Comparison of ENCODE assay signal across 12 cellular contexts in genomic region chr17:2926019-2926650, GRCh38.
DNase-seq lines count a peak whose midpoint lies in the region; ATAC-seq and TF ChIP-seq lines count a peak whose summit lies in the region.
"Had no signal": no experiment of that assay in that cellular context is flagged by ENCODE, and none has a peak within 500 bp of the region (broad histone marks: within the 10 kb centered on the region; RNA-seq: fewer than 3 reads in every experiment).

No MANE protein-coding gene starts in this region.

- H3K27ac Mint-ChIP-seq in H9 = peak overlapping the region in 2 of 3 experiments; percentile 44 to 87; a peak in 1 of 7 replicates
- H3K27ac Mint-ChIP-seq: stimulated activated naive CD8-positive, alpha-beta T cell treated with anti-CD3 and anti-CD28 coated beads, Interleukin-15, Interleukin-2, amounts not matched to agents 100 ng/mL and 50 ng/mL, for 24 hours had no signal

- H3K23ac ChIP-seq in H9 (ENCODE audit: insufficient read length, low read depth, low read length) = no peak overlapping the region

- H4K5ac ChIP-seq in H9 (ENCODE audit: insufficient read length, low read depth, low read length) = no peak overlapping the region

- no CpG with 5 or more reads among the region's 14 CpGs for WGBS in H9 (ENCODE audit: extremely low coverage, insufficient read length, low lambda C conversion rate)

- no peaks in the 10 kb centered on the region; the same call in 1 of the 2 replicates for H3K27me3 Mint-ChIP-seq in H9 (ENCODE audit: low read depth)
- H3K27me3 Mint-ChIP-seq: stimulated activated naive CD8-positive, alpha-beta T cell treated with anti-CD3 and anti-CD28 coated beads, Interleukin-15, Interleukin-2, amounts not matched to agents 100 ng/mL and 50 ng/mL, for 24 hours had no signal

- no peak overlapping the region for H2BK15ac ChIP-seq in H9 (ENCODE audit: low read depth, low read length)

- no peak overlapping the region for H3K9ac ChIP-seq in H9 (ENCODE audit: extremely low read depth, insufficient read length, low read length)

- H3K79me1 ChIP-seq in H9 (ENCODE audit: insufficient read depth, low read depth, low read length, poor library complexity, severe bottlenecking) = no peaks in the 10 kb centered on the region

- no peak for ATAC-seq in GM18502 (IDR thresholded peaks at IDR 0.05; ENCODE audit: poor library complexity, unreplicated experiment)
- ATAC-seq in HG02623 (IDR thresholded peaks at IDR 0.05; ENCODE audit: unreplicated experiment) = no peak

- DNase-seq in A172 (ENCODE audit: low spot score) (peak; percentile 28), H9 (no peak), UCSD-AML1 (lab: John Stamatoyannopoulos, UW; ENCODE audit: unreplicated experiment) (peak; percentile 63), iris pigment epithelial cell (ENCODE audit: low read depth) (peak; percentile 16), GM10248 (ENCODE audit: extremely low spot score) (no peak), NCI-H146 (lab: John Stamatoyannopoulos, UW) (no peak)
- DNase-seq: GOT3, NCI-H2029 treated with DMSO at 0.1 percent for 48 hours, SJCRH30 had no signal

- H4K20me1 ChIP-seq in H9 (ENCODE audit: control insufficient read depth, insufficient read depth, insufficient read length) = no peaks in the 10 kb centered on the region

- H4K8ac ChIP-seq in H9 (replicated peaks; ENCODE audit: insufficient read length, low read depth, low read length) = no peak overlapping the region

- H3K18ac ChIP-seq in H9 (ENCODE audit: insufficient read length, low read depth, low read length) = no peak overlapping the region

- H3K4me1 Mint-ChIP-seq in H9 = peaks cover 31 to 32% of the 10 kb centered on the region in 2 experiments

- H3K27me3 ChIP-seq in H9 (ENCODE audit: insufficient read depth, low read length) = no peaks in the 10 kb centered on the region
- H3K27me3 ChIP-seq: SJCRH30 had no signal

- H3K4me2 ChIP-seq in H9 (ENCODE audit: insufficient read depth, insufficient read length, low read length) = no peak overlapping the region

- no peak overlapping the region for H2BK5ac ChIP-seq in H9 (ENCODE audit: insufficient read length, low read length)

- H3K9me3 Mint-ChIP-seq in H9 = no peaks in the 10 kb centered on the region
- H3K9me3 Mint-ChIP-seq: stimulated activated naive CD8-positive, alpha-beta T cell treated with anti-CD3 and anti-CD28 coated beads, Interleukin-15, Interleukin-2, amounts not matched to agents 100 ng/mL and 50 ng/mL, for 24 hours had no signal

- H3K9me3 ChIP-seq in H9 (ENCODE audit: control insufficient read depth, low read depth, low read length) = no peaks in the 10 kb centered on the region
- H3K9me3 ChIP-seq: SJCRH30 had no signal

- TF ChIP-seq CTCF in H9 (conservative IDR thresholded peaks at IDR 0.05) = no peak
- TF ChIP-seq CTCF in GM10248 (IDR thresholded peaks at IDR 0.05; ENCODE audit: control extremely low read depth, extremely low read depth, low read depth, missing control alignments) = no peak

- H3K4ac ChIP-seq in H9 (ENCODE audit: low read depth, low read length) = no peak overlapping the region

- no peak overlapping the region for H3K56ac ChIP-seq in H9 (ENCODE audit: insufficient read length, low read depth, low read length)

- H3K14ac ChIP-seq in H9 (ENCODE audit: insufficient read depth, low read length) = no peak overlapping the region

- no peak overlapping the region for H2BK20ac ChIP-seq in H9 (ENCODE audit: low read depth, low read length, poor library complexity, severe bottlenecking)

- CTCF ChIA-PET in GM10248 (lab: Yijun Ruan, JAX) = interaction anchor here (1.2 kb wide), 1 partner anchor 544 kb away, joined by 3 read pairs; no protein-coding TSS in a partner anchor

- H2BK120ac ChIP-seq in H9 (ENCODE audit: low read depth, low read length, poor library complexity, severe bottlenecking) = no peak overlapping the region

- no peak overlapping the region for H2AK5ac ChIP-seq in H9 (ENCODE audit: insufficient read length, low read length)

- H3K23me2 ChIP-seq in H9 (ENCODE audit: insufficient read length, low read depth, low read length, poor library complexity, severe bottlenecking) = no peaks in the 10 kb centered on the region

- H3K4me1 ChIP-seq in H9 (ENCODE audit: insufficient read depth, low read length) = peaks cover 10% of the 10 kb centered on the region; the same call in 1 of the 2 replicates
- H3K4me1 ChIP-seq: SJCRH30 had no signal

- H3K79me2 ChIP-seq in H9 (ENCODE audit: insufficient read depth, low read length) = no peaks in the 10 kb centered on the region; the same call in 1 of the 2 replicates

- H3K4me3 Mint-ChIP-seq in H9 = no peak overlapping the region; a peak in 1 of 5 replicates
- H3K4me3 Mint-ChIP-seq: stimulated activated naive CD8-positive, alpha-beta T cell treated with anti-CD3 and anti-CD28 coated beads, Interleukin-15, Interleukin-2, amounts not matched to agents 100 ng/mL and 50 ng/mL, for 24 hours had no signal

- H2AFZ ChIP-seq in H9 (ENCODE audit: low read length) = no peak overlapping the region

- H3K36me3 Mint-ChIP-seq in H9 (ENCODE audit: insufficient read depth in 1 of 3, low read depth in 3 of 3) = peaks cover 2 to 20% (median 12%) of the 10 kb centered on the region in 3 experiments; a peak in 6 of 7 replicates

- POLR2A ChIA-PET in GM10248 (lab: Yijun Ruan, JAX) = interaction anchor here (0.7 kb wide), 1 partner anchor 100 kb away, joined by 5 read pairs; no protein-coding TSS in a partner anchor

- H2BK12ac ChIP-seq in H9 (ENCODE audit: insufficient read length, low read depth, low read length) = no peak overlapping the region

- no peak overlapping the region for H3T11ph ChIP-seq in H9 (ENCODE audit: low read length)

- H3K27ac ChIP-seq in H9 (ENCODE audit: insufficient read length, low read depth, low read length) = no peak overlapping the region
- H3K27ac ChIP-seq: SJCRH30 had no signal

- no peak overlapping the region for H4K91ac ChIP-seq in H9 (ENCODE audit: insufficient read length, low read depth, low read length)

Comparison
In these comparisons a context has a peak if more than half of its experiments do, and no peak if none do; other contexts are left out.
1. DNase-seq: peak in A172 (single experiment), UCSD-AML1 (single experiment) and iris pigment epithelial cell (single experiment); none in H9 (single experiment), GM10248 (single experiment) and NCI-H146 (single experiment).